1 cellular context compared by ENCODE assay signal in the genomic region with DNA sequence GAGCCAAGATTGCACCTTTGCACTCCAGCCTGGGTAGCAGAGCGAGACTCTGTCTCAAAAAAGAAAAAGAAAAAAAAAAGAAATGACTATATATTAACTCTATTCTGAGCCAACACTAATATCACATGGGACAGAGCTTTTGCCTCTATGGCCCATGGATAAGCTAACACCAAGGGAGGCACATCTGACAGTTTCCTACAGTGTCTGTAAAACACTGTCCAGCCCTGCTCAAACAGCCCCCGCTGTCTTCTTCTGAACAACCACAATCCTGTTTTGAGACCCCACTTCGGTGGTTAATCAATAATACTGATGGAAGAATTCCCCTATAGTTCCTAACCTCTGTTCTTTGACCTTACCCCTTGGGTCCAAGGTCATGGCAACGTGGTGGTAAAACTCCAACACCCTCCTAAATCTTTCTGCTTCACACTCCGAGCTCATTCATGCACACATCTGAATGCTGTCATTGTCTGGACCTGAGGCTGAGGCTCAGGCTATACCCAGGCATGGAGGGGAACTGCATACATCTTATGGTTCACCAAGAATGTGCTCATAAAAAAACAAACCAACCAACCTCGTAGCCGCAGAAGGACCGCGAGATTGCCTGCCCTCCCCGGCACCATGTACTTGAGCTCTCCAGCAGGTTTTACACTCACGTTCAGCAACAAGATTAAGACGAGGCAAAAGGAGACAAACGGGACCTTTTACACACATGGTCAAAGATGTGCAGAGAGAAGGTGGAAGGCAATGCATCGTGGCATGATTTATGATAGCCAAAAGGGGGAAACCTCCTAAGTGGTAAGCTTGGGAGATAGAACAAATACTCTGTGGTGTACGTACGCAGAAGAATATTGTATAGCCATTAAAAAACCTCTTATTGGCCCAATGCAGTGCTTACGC.
TF ChIP-seq lines count a peak whose summit lies in the region.

No MANE protein-coding gene starts in this region.

TF ChIP-seq in GM12878, 131 proteins besides CTCF, POLR2A, EP300 and RAD21 (continued from another document):
- TF ChIP-seq NFYA (IDR thresholded peaks at IDR 0.05; ENCODE audit: borderline replicate concordance, low read depth, low read length): no peak
- TF ChIP-seq PAX8 (IDR thresholded peaks at IDR 0.05): no peak
- TF ChIP-seq NR2C2 (IDR thresholded peaks at IDR 0.05; ENCODE audit: borderline replicate concordance, control insufficient read depth, insufficient read length, low read depth): no peak
- no peak for TF ChIP-seq SUPT20H (IDR thresholded peaks at IDR 0.05; ENCODE audit: borderline replicate concordance, control insufficient read depth, low read depth, low read length)
- TF ChIP-seq, protein P1, sequence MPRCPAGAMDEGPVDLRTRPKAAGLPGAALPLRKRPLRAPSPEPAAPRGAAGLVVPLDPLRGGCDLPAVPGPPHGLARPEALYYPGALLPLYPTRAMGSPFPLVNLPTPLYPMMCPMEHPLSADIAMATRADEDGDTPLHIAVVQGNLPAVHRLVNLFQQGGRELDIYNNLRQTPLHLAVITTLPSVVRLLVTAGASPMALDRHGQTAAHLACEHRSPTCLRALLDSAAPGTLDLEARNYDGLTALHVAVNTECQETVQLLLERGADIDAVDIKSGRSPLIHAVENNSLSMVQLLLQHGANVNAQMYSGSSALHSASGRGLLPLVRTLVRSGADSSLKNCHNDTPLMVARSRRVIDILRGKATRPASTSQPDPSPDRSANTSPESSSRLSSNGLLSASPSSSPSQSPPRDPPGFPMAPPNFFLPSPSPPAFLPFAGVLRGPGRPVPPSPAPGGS (IDR thresholded peaks at IDR 0.05; ENCODE audit: borderline replicate concordance, insufficient read depth, low read depth, low read length, poor library complexity, severe bottlenecking): no peak
